ENCODE assay signal across 16 cellular contexts in genomic region chr14:89371600-89371999, GRCh38. TPM values are rescaled to one million over a fixed set of nuclear protein-coding genes. Genes with fewer than 3 reads are reported as not detected.
DNase-seq lines count a peak whose midpoint lies in the region; ATAC-seq and FAIRE-seq lines count a peak whose summit lies in the region.
"Had no signal": no experiment of that assay in that cellular context is flagged by ENCODE, and none has a peak within 500 bp of the region (broad histone marks: within the 10 kb centered on the region; RNA-seq: fewer than 3 reads in every experiment).

No MANE protein-coding gene starts in this region.

- H3K9me3 Mint-ChIP-seq in activated naive CD8-positive, alpha-beta T cell (ENCODE audit: low read depth), result no peaks in the 10 kb centered on the region
- H3K9me3 Mint-ChIP-seq in activated naive CD8-positive, alpha-beta T cell treated with anti-CD3 and anti-CD28 coated beads, Interleukin-2, amount 50 U/mL, for 24 hours, result peaks cover 12% of the 10 kb centered on the region
- H3K9me3 Mint-ChIP-seq in T-cell (no peaks in the 10 kb centered on the region), memory B cell (no peaks in the 10 kb centered on the region)

- FAIRE-seq in HTR-8/SVneo (lab: Jason Lieb, UNC), result no peak
- FAIRE-seq: TTC549 had no signal

- peak overlapping the region; percentile 42 for H3K27ac Mint-ChIP-seq in activated naive CD8-positive, alpha-beta T cell
- no peak overlapping the region for H3K27ac Mint-ChIP-seq in activated naive CD8-positive, alpha-beta T cell treated with anti-CD3 and anti-CD28 coated beads, Interleukin-2, amount 50 U/mL, for 24 hours
- H3K27ac Mint-ChIP-seq in T-cell (peak overlapping the region; percentile 38 to 69), memory B cell (peak overlapping the region; percentile 51)
- H3K27ac Mint-ChIP-seq: activated CD4-positive, alpha-beta memory T cell treated with anti-CD3 and anti-CD28 coated beads, Interleukin-2, amount 10 ng/mL, durations not matched to agents 7 days and 5 days; progenitor cell of endocrine pancreas had no signal

- H3K27me3 Mint-ChIP-seq in activated naive CD8-positive, alpha-beta T cell, result no peaks in the 10 kb centered on the region
- no peaks in the 10 kb centered on the region for H3K27me3 Mint-ChIP-seq in activated naive CD8-positive, alpha-beta T cell treated with anti-CD3 and anti-CD28 coated beads, Interleukin-2, amount 50 U/mL, for 24 hours
- no peaks in the 10 kb centered on the region for H3K27me3 Mint-ChIP-seq in T-cell
- no peaks in the 10 kb centered on the region for H3K27me3 Mint-ChIP-seq in memory B cell
- H3K27me3 Mint-ChIP-seq: activated CD4-positive, alpha-beta memory T cell treated with anti-CD3 and anti-CD28 coated beads, Interleukin-2, amount 10 ng/mL, durations not matched to agents 7 days and 5 days had no signal

- no peak overlapping the region for H3K4me3 Mint-ChIP-seq in activated naive CD8-positive, alpha-beta T cell
- H3K4me3 Mint-ChIP-seq in activated naive CD8-positive, alpha-beta T cell treated with anti-CD3 and anti-CD28 coated beads, Interleukin-2, amount 50 U/mL, for 24 hours, result no peak overlapping the region
- H3K4me3 Mint-ChIP-seq in T-cell (peak overlapping the region in 1 of 3 donors; percentile 18), memory B cell (no peak overlapping the region)
- H3K4me3 Mint-ChIP-seq: activated CD4-positive, alpha-beta memory T cell treated with anti-CD3 and anti-CD28 coated beads, Interleukin-2, amount 10 ng/mL, durations not matched to agents 7 days and 5 days had no signal

- DNase-seq in activated naive CD8-positive, alpha-beta T cell treated with anti-CD3 and anti-CD28 coated beads, Interleukin-2, amount 50 U/mL, for 24 hours, result no peak
- no peak for DNase-seq in T-cell
- DNase-seq in memory B cell (ENCODE audit: low spot score in 2 of 2), result no peak
- no peak for DNase-seq in GM19238 (ENCODE audit: insufficient read length, low spot score)
- DNase-seq in NCI-H1092 (lab: John Stamatoyannopoulos, UW), result no peak
- DNase-seq in HTR-8/SVneo (ENCODE audit: insufficient read length, low spot score), result no peak
- DNase-seq: activated CD4-positive, alpha-beta memory T cell treated with anti-CD3 and anti-CD28 coated beads, Interleukin-2, amount 10 ng/mL, durations not matched to agents 7 days and 5 days; dorsolateral prefrontal cortex; Kasumi-1; NCI-H1436 treated with DMSO at 0.1 percent for 48 hours; NCI-H524 treated with DMSO at 0.1 percent for 48 hours; OCI-M1 had no signal

- peaks cover 68% of the 10 kb centered on the region for H3K4me1 Mint-ChIP-seq in activated naive CD8-positive, alpha-beta T cell (ENCODE audit: low read depth)
- peaks cover 68% of the 10 kb centered on the region for H3K4me1 Mint-ChIP-seq in activated naive CD8-positive, alpha-beta T cell treated with anti-CD3 and anti-CD28 coated beads, Interleukin-2, amount 50 U/mL, for 24 hours
- H3K4me1 Mint-ChIP-seq in T-cell, result peaks cover 53 to 70% (median 66%) of the 10 kb centered on the region in 3 donors
- peaks cover 33% of the 10 kb centered on the region for H3K4me1 Mint-ChIP-seq in memory B cell

- POLR2A ChIA-PET in T-cell (lab: Charles Lee), result no interaction called here

- no peak for ATAC-seq in activated naive CD8-positive, alpha-beta T cell treated with anti-CD3 and anti-CD28 coated beads, Interleukin-2, amount 50 U/mL, for 24 hours
- no peak for ATAC-seq in T-cell (replicated peaks in 1 of 4)
- ATAC-seq in memory B cell (ENCODE audit: low read depth), result no peak
- ATAC-seq in GM18858 (IDR thresholded peaks at IDR 0.05; ENCODE audit: unreplicated experiment), result no peak

- H3K36me3 Mint-ChIP-seq in activated naive CD8-positive, alpha-beta T cell, result peaks cover 9% of the 10 kb centered on the region
- H3K36me3 Mint-ChIP-seq in activated naive CD8-positive, alpha-beta T cell treated with anti-CD3 and anti-CD28 coated beads, Interleukin-2, amount 50 U/mL, for 24 hours (ENCODE audit: low read depth), result peaks cover 33% of the 10 kb centered on the region
- H3K36me3 Mint-ChIP-seq in T-cell, result peaks cover 23% of the 10 kb centered on the region
- H3K36me3 Mint-ChIP-seq in memory B cell, result peaks cover 4% of the 10 kb centered on the region

- CTCF ChIA-PET in T-cell (lab: Charles Lee), result no interaction called here

RNA-seq across cellular contexts. Expression of gene FOXN3, which starts 45.4 kb away (rescaled TPM):
- 100 to 1,000 TPM in 3 of 5 donors, 10 to 100 TPM in 2; 92.8 to 176 (median 103) TPM for total RNA-seq in T-cell
